Comparison of ENCODE assay signal across 1 cellular context in genomic region chr12:66130267-66131066, GRCh38.
A peak's percentile ranks its signal among the peaks of the same experiment; 100 is the strongest.
TF ChIP-seq lines count a peak whose summit lies in the region.

Gene LLPH (minus strand): TSS chr12:66130750. CDS start chr12:66129106, 1,644 bp downstream.

TF ChIP-seq in HepG2, 621 proteins besides CTCF, POLR2A, EP300 and RAD21 (continued from another document and continues in another):
- TF ChIP-seq KAT2B (IDR thresholded peaks at IDR 0.05; ENCODE audit: borderline replicate concordance, low read depth, low read length) (no peak), ZNF503 (CRISPR knock-in tag; IDR thresholded peaks at IDR 0.05) (0 out of 2 replicates have a peak, but pooled peaks have one; percentile 41), SRF (IDR thresholded peaks at IDR 0.05; ENCODE audit: low read depth, low read length) (no peak), ZFP82 (CRISPR knock-in tag; IDR thresholded peaks at IDR 0.05; ENCODE audit: borderline replicate concordance) (no peak), ZNF430 (CRISPR knock-in tag; IDR thresholded peaks at IDR 0.05) (no peak), GATAD1 (CRISPR knock-in tag; IDR thresholded peaks at IDR 0.05) (peak; percentile 96), TIGD3 (CRISPR knock-in tag; IDR thresholded peaks at IDR 0.05; ENCODE audit: borderline replicate concordance) (no peak), ZNF414 (CRISPR knock-in tag; IDR thresholded peaks at IDR 0.05) (no peak), GRHL1 (CRISPR knock-in tag; conservative IDR thresholded peaks at IDR 0.05) (no peak), FLYWCH1 (CRISPR knock-in tag; IDR thresholded peaks at IDR 0.05) (0 out of 2 replicates have a peak, but pooled peaks have one; percentile 68), ZNF367 (CRISPR knock-in tag; IDR thresholded peaks at IDR 0.05; ENCODE audit: borderline replicate concordance) (no peak), MAFG (CRISPR knock-in tag; IDR thresholded peaks at IDR 0.05) (no peak), ZNF710 (CRISPR knock-in tag; IDR thresholded peaks at IDR 0.05; ENCODE audit: borderline replicate concordance) (peak; percentile 64; the same call in 1 of the 2 replicates), ZNF761 (CRISPR knock-in tag; conservative IDR thresholded peaks at IDR 0.05) (peak; percentile 69; the same call in 1 of the 2 replicates), ZNF563 (CRISPR knock-in tag; IDR thresholded peaks at IDR 0.05) (no peak), HHEX (CRISPR knock-in tag; IDR thresholded peaks at IDR 0.05) (no peak), GLI4 (CRISPR knock-in tag; IDR thresholded peaks at IDR 0.05; ENCODE audit: borderline replicate concordance) (peak; percentile 57; the same call in 1 of the 2 replicates), ZNF512 (CRISPR knock-in tag; IDR thresholded peaks at IDR 0.05) (no peak), PRPF4 (IDR thresholded peaks at IDR 0.05; ENCODE audit: low read depth, low read length, poor library complexity, severe bottlenecking) (no peak), ZBTB7A (CRISPR knock-in tag; IDR thresholded peaks at IDR 0.05) (no peak), PHB2 (IDR thresholded peaks at IDR 0.05; ENCODE audit: partially characterized antibody) (no peak), ZNF772 (CRISPR knock-in tag; IDR thresholded peaks at IDR 0.05) (0 out of 2 replicates have a peak, but pooled peaks have one; percentile 70), ZNF576 (CRISPR knock-in tag; IDR thresholded peaks at IDR 0.05) (no peak), ZBTB33 (CRISPR knock-in tag; IDR thresholded peaks at IDR 0.05) (peak; percentile 42; the same call in 1 of the 2 replicates), HOXA7 (CRISPR knock-in tag; IDR thresholded peaks at IDR 0.05) (no peak), ZNF790 (CRISPR knock-in tag; IDR thresholded peaks at IDR 0.05; ENCODE audit: borderline replicate concordance) (no peak), ZUFSP (CRISPR knock-in tag; IDR thresholded peaks at IDR 0.05; ENCODE audit: borderline replicate concordance) (no peak), ZSCAN25 (CRISPR knock-in tag; IDR thresholded peaks at IDR 0.05) (no peak), ZNF709 (CRISPR knock-in tag; IDR thresholded peaks at IDR 0.05) (0 out of 2 replicates have a peak, but pooled peaks have one; percentile 18), PHF21A (CRISPR knock-in tag; IDR thresholded peaks at IDR 0.05) (peak; percentile 36; the same call in 1 of the 2 replicates), TCF7 (IDR thresholded peaks at IDR 0.05; ENCODE audit: low read depth) (no peak), ZBTB20 (CRISPR knock-in tag; IDR thresholded peaks at IDR 0.05; ENCODE audit: borderline replicate concordance, low read depth) (no peak), ZNF569 (CRISPR knock-in tag; IDR thresholded peaks at IDR 0.05; ENCODE audit: borderline replicate concordance) (no peak), HNRNPUL1 (IDR thresholded peaks at IDR 0.05; ENCODE audit: low read depth, low read length) (no peak), ETV5 (CRISPR knock-in tag; IDR thresholded peaks at IDR 0.05; ENCODE audit: borderline replicate concordance) (peak; percentile 79), GTF3A (CRISPR knock-in tag; conservative IDR thresholded peaks at IDR 0.05) (0 out of 2 replicates have a peak, but pooled peaks have one; percentile 61), RARG (CRISPR knock-in tag; IDR thresholded peaks at IDR 0.05; ENCODE audit: low read depth) (no peak), WIZ (CRISPR knock-in tag; IDR thresholded peaks at IDR 0.05) (no peak), SYNCRIP (IDR thresholded peaks at IDR 0.05; ENCODE audit: insufficient read depth, low read depth, low read length) (no peak), ZNF609 (CRISPR knock-in tag; IDR thresholded peaks at IDR 0.05; ENCODE audit: borderline replicate concordance) (peak; percentile 63; the same call in 1 of the 2 replicates), ZNF839 (CRISPR knock-in tag; IDR thresholded peaks at IDR 0.05; ENCODE audit: borderline replicate concordance) (no peak), ZIK1 (CRISPR knock-in tag; IDR thresholded peaks at IDR 0.05; ENCODE audit: borderline replicate concordance, low read depth) (0 out of 2 replicates have a peak, but pooled peaks have one; percentile 22), ZNF577 (CRISPR knock-in tag; IDR thresholded peaks at IDR 0.05; ENCODE audit: borderline replicate concordance, low read depth) (no peak), NFIC (IDR thresholded peaks at IDR 0.05; ENCODE audit: low read length) (no peak), TMF1 (CRISPR knock-in tag; IDR thresholded peaks at IDR 0.05; ENCODE audit: low read depth) (no peak), DR1 (CRISPR knock-in tag; IDR thresholded peaks at IDR 0.05) (peak; percentile 27; the same call in 1 of the 2 replicates), YEATS4 (CRISPR knock-in tag; IDR thresholded peaks at IDR 0.05; ENCODE audit: borderline replicate concordance) (peak; percentile 74; the same call in 1 of the 2 replicates)
